Comparison of ENCODE assay signal across 16 cellular contexts in the genomic region with DNA sequence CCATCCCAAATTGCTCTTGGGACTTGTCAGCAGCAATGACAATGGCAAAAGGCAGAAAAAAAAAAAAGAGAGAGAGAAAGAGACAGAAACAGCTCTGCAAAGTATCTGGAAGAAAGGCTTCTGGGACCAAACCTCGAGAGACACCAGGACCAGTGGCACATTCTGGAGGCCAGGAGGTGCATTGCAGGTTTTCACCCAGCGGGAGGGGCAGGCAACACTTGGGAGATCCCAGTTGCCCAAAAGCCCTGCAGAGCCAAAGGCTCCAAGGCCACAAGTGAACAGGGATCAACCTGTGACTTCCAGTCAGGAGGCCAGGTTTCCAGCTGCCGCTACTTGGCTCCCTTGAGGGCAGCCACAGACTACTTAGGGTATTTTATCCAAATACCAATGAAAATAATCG.
A peak's percentile ranks its signal among the peaks of the same experiment; 100 is the strongest.
DNase-seq lines count a peak whose midpoint lies in the region; ATAC-seq and TF ChIP-seq lines count a peak whose summit lies in the region.
"Had no signal": no experiment of that assay in that cellular context is flagged by ENCODE, and none has a peak within 500 bp of the region (broad histone marks: within the 10 kb centered on the region; RNA-seq: fewer than 3 reads in every experiment).

No MANE protein-coding gene starts in this region.

- H3K79me2 ChIP-seq in smooth muscle cell (ENCODE audit: low read depth), result no peaks in the 10 kb centered on the region

- TF ChIP-seq CTCF in smooth muscle cell (IDR thresholded peaks at IDR 0.05; ENCODE audit: borderline replicate concordance, insufficient read depth, poor library complexity, severe bottlenecking), result no peak

- H3K4me3 ChIP-seq in SJCRH30, result no peak overlapping the region
- no peak overlapping the region for H3K4me3 ChIP-seq in smooth muscle cell
- H3K4me3 ChIP-seq: A549 had no signal

- peaks cover 2% of the 10 kb centered on the region for H3K27me3 Mint-ChIP-seq in stimulated activated memory B cell treated with anti-CD40 and anti-IgM and Interleukin-4, amounts not matched to agents 10 μg/mL and 1 μg/mL and 100 μg/mL, for 72 hours

- H3K36me3 Mint-ChIP-seq in stimulated activated memory B cell treated with anti-CD40 and anti-IgM and Interleukin-4, amounts not matched to agents 10 μg/mL and 1 μg/mL and 100 μg/mL, for 72 hours, result no peaks in the 10 kb centered on the region
- H3K36me3 Mint-ChIP-seq: CD14-positive monocyte had no signal

- H3K4me1 ChIP-seq in SJCRH30, result peaks cover 47% of the 10 kb centered on the region
- H3K4me1 ChIP-seq in smooth muscle cell (ENCODE audit: low read depth), result no peaks in the 10 kb centered on the region
- H3K4me1 ChIP-seq: A549 had no signal

- H3K27ac ChIP-seq in SJCRH30, result no peak overlapping the region
- H3K27ac ChIP-seq in smooth muscle cell (ENCODE audit: low read depth), result peak overlapping the region; percentile 59
- H3K27ac ChIP-seq: A549, HL-60 had no signal

- H3K4me2 ChIP-seq in smooth muscle cell, result no peak overlapping the region
- H3K4me2 ChIP-seq: A549 had no signal

- no peaks in the 10 kb centered on the region for H3K9me3 ChIP-seq in SJCRH30 (replicated peaks)
- H3K9me3 ChIP-seq in smooth muscle cell (replicated peaks; ENCODE audit: low read depth), result no peaks in the 10 kb centered on the region
- H3K9me3 ChIP-seq: A549 had no signal

- WGBS in smooth muscle cell (ENCODE audit: low lambda C conversion rate), result 92% methylated on average over 4 of the region's 4 CpGs

- no peak overlapping the region for H3K9ac ChIP-seq in smooth muscle cell (ENCODE audit: low read depth)

- no peaks in the 10 kb centered on the region for H3K4me1 Mint-ChIP-seq in stimulated activated memory B cell treated with anti-CD40 and anti-IgM and Interleukin-4, amounts not matched to agents 10 μg/mL and 1 μg/mL and 100 μg/mL, for 72 hours
- H3K4me1 Mint-ChIP-seq: CD14-positive monocyte had no signal

- H3K27me3 ChIP-seq in SJCRH30 (no peaks in the 10 kb centered on the region), smooth muscle cell (ENCODE audit: low read depth) (no peaks in the 10 kb centered on the region)

- H3K36me3 ChIP-seq in SJCRH30, result no peaks in the 10 kb centered on the region
- H3K36me3 ChIP-seq in smooth muscle cell (ENCODE audit: low read depth), result no peaks in the 10 kb centered on the region

- peak; percentile 44 for DNase-seq in activated effector memory CD4-positive, alpha-beta T cell treated with anti-CD3 and anti-CD28 coated beads, Interleukin-2, amount 50 U/mL, for 16 hours
- no peak for DNase-seq in activated effector memory CD4-positive, alpha-beta T cell treated with Interleukin-2 at 50 U/mL for 16 hours
- DNase-seq in SJCRH30 (peak; percentile 62 to 64), islet precursor cell (peak; percentile 56), smooth muscle cell (lab: John Stamatoyannopoulos, UW; ENCODE audit: unreplicated experiment) (no peak), COR-L47 (lab: John Stamatoyannopoulos, UW) (no peak)
- no peak for DNase-seq in stimulated activated naive CD4-positive, alpha-beta T cell (lab: John Stamatoyannopoulos, UW)
- DNase-seq: DMS53, H7, NCI-H1105, NCI-H1694, NCI-H2107 had no signal

- no peak overlapping the region for H2AFZ ChIP-seq in smooth muscle cell (ENCODE audit: low read depth)

- no peak overlapping the region for H3K4me3 Mint-ChIP-seq in stimulated activated memory B cell treated with anti-CD40 and anti-IgM and Interleukin-4, amounts not matched to agents 10 μg/mL and 1 μg/mL and 100 μg/mL, for 72 hours
- H3K4me3 Mint-ChIP-seq: CD14-positive monocyte had no signal

- peaks cover 11% of the 10 kb centered on the region for H3F3A ChIP-seq in smooth muscle cell (ENCODE audit: low read depth)

- no peak overlapping the region for H3K27ac Mint-ChIP-seq in stimulated activated memory B cell treated with anti-CD40 and anti-IgM and Interleukin-4, amounts not matched to agents 10 μg/mL and 1 μg/mL and 100 μg/mL, for 72 hours
- H3K27ac Mint-ChIP-seq: CD14-positive monocyte had no signal

- ATAC-seq in stimulated activated memory B cell treated with anti-CD40 and anti-IgM and Interleukin-4, amounts not matched to agents 10 μg/mL and 1 μg/mL and 100 μg/mL, for 72 hours, result no peak
- ATAC-seq: A549 had no signal

- H3K9me3 Mint-ChIP-seq in stimulated activated memory B cell treated with anti-CD40 and anti-IgM and Interleukin-4, amounts not matched to agents 10 μg/mL and 1 μg/mL and 100 μg/mL, for 72 hours, result no peaks in the 10 kb centered on the region

- H4K20me1 ChIP-seq in smooth muscle cell (ENCODE audit: low read depth), result no peaks in the 10 kb centered on the region

Comparison
In these comparisons a context has a peak if more than half of its experiments do, and no peak if none do; other contexts are left out.
1. DNase-seq: peak in activated effector memory CD4-positive, alpha-beta T cell treated with anti-CD3 and anti-CD28 coated beads, Interleukin-2, amount 50 U/mL, for 16 hours (single experiment), SJCRH30 (2 of 2) and islet precursor cell (single experiment); none in activated effector memory CD4-positive, alpha-beta T cell treated with Interleukin-2 at 50 U/mL for 16 hours (single experiment), smooth muscle cell (single experiment), COR-L47 (single experiment) and stimulated activated naive CD4-positive, alpha-beta T cell (0 of 6).